ENCODE assay signal across 1 cellular context in the genomic region with DNA sequence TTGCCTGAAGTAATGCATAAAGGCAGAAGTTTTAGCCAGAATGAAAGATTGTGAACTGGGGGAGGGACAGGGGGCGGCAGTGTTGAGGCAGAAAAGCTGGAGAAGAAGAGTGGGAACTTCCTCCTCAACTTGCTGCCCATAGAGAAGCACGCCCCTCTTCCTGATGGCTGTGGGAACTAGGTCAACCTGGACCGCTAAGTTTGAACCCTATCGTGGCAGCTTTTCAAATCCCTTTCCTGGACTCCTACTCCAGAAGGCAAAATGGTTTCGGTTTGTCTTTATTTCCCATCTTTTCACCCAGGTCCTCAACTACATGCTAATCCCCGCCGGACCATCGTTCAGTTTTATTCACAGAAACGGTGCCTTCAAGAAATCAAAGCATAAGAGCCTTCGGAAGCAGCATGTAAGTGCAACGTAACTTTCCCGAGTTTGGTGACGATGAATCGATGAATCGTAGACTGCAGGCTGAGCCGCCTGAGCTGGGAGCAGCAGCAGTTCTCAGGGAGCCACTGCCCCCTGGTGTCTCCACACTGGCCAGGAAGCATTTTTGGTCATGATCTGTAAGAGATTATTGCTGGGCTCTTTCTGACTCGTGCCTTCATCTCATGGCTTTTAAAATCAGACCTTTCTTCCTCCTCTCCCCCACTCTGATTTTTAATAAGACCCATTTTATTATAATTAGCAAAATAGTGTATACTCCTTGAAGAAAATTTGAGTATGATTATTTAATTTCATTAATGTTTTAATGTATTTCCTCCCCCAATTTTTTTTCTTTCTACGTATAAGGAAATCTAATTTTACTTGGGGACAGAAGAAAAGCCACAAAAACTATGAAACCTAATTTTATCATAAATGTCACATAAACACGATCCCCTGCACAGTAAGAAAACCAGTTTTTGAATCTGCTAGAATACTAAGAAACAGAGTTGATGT.
TF ChIP-seq lines count a peak whose summit lies in the region.

No MANE protein-coding gene starts in this region.

TF ChIP-seq in K562, 482 proteins besides CTCF, POLR2A, EP300 and RAD21 (continued from another document and continues in another):
- TF ChIP-seq, protein P1, sequence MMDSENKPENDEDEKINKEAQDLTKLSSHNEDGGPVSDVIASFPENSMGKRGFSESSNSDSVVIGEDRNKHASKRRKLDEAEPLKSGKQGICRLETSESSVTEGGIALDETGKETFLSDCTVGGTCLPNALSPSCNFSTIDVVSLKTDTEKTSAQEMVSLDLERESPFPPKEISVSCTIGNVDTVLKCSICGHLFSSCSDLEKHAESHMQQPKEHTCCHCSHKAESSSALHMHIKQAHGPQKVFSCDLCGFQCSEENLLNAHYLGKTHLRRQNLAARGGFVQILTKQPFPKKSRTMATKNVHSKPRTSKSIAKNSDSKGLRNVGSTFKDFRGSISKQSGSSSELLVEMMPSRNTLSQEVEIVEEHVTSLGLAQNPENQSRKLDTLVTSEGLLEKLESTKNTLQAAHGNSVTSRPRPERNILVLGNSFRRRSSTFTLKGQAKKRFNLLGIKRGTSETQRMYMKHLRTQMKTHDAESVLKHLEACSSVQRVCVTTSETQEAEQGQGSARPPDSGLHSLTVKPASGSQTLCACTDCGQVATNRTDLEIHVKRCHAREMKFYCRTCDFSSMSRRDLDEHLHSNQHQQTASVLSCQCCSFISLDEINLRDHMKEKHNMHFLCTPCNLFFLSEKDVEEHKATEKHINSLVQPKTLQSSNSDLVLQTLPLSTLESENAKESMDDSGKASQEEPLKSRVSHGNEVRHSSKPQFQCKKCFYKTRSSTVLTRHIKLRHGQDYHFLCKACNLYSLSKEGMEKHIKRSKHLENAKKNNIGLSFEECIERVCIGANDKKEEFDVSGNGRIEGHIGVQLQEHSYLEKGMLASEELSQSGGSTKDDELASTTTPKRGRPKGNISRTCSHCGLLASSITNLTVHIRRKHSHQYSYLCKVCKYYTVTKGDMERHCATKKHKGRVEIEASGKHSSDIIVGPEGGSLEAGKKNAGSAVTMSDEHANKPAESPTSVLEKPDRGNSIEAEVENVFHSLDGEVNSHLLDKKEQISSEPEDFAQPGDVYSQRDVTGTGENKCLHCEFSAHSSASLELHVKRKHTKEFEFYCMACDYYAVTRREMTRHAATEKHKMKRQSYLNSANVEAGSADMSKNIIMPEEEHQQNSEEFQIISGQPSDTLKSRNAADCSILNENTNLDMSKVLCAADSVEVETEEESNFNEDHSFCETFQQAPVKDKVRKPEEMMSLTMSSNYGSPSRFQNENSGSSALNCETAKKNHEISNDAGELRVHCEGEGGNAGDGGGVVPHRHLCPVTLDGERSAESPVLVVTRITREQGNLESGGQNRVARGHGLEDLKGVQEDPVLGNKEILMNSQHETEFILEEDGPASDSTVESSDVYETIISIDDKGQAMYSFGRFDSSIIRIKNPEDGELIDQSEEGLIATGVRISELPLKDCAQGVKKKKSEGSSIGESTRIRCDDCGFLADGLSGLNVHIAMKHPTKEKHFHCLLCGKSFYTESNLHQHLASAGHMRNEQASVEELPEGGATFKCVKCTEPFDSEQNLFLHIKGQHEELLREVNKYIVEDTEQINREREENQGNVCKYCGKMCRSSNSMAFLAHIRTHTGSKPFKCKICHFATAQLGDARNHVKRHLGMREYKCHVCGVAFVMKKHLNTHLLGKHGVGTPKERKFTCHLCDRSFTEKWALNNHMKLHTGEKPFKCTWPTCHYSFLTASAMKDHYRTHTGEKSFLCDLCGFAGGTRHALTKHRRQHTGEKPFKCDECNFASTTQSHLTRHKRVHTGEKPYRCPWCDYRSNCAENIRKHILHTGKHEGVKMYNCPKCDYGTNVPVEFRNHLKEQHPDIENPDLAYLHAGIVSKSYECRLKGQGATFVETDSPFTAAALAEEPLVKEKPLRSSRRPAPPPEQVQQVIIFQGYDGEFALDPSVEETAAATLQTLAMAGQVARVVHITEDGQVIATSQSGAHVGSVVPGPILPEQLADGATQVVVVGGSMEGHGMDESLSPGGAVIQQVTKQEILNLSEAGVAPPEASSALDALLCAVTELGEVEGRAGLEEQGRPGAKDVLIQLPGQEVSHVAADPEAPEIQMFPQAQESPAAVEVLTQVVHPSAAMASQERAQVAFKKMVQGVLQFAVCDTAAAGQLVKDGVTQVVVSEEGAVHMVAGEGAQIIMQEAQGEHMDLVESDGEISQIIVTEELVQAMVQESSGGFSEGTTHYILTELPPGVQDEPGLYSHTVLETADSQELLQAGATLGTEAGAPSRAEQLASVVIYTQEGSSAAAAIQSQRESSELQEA (IDR thresholded peaks at IDR 0.05; ENCODE audit: low read depth) = no peak
- peak; percentile 72; the same call in 1 of the 2 replicates for TF ChIP-seq STAG1 (CRISPR knock-in tag; IDR thresholded peaks at IDR 0.05; ENCODE audit: borderline replicate concordance)
- TF ChIP-seq CTBP1 (IDR thresholded peaks at IDR 0.05; ENCODE audit: borderline replicate concordance) = peak; percentile 53; the same call in 1 of the 2 replicates
- peak; percentile 99 for TF ChIP-seq ZNF764 (CRISPR knock-in tag; IDR thresholded peaks at IDR 0.05; ENCODE audit: low read depth)
- no peak for TF ChIP-seq GATAD2B (IDR thresholded peaks at IDR 0.05; ENCODE audit: borderline replicate concordance)
- no peak for TF ChIP-seq SRSF9 (IDR thresholded peaks at IDR 0.05; ENCODE audit: borderline replicate concordance, low read depth, low read length)
- TF ChIP-seq JUND (IDR thresholded peaks at IDR 0.05; ENCODE audit: borderline replicate concordance, low read depth, low read length) = peak; percentile 46
- TF ChIP-seq JUND (tag; IDR thresholded peaks at IDR 0.05; ENCODE audit: borderline replicate concordance, low read depth, low read length) = no peak
- no peak for TF ChIP-seq HCFC1 (IDR thresholded peaks at IDR 0.05; ENCODE audit: low read depth, low read length)
- TF ChIP-seq, protein P2, sequence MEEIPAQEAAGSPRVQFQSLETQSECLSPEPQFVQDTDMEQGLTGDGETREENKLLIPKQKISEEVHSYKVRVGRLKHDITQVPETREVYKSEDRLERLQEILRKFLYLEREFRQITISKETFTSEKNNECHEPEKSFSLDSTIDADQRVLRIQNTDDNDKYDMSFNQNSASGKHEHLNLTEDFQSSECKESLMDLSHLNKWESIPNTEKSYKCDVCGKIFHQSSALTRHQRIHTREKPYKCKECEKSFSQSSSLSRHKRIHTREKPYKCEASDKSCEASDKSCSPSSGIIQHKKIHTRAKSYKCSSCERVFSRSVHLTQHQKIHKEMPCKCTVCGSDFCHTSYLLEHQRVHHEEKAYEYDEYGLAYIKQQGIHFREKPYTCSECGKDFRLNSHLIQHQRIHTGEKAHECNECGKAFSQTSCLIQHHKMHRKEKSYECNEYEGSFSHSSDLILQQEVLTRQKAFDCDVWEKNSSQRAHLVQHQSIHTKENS (CRISPR knock-in tag; IDR thresholded peaks at IDR 0.05) = no peak
- peak; percentile 53; the same call in 1 of the 2 replicates for TF ChIP-seq L3MBTL2 (IDR thresholded peaks at IDR 0.05)
- 0 out of 4 replicates have a peak, but pooled peaks of 1 of the 2 experiments have one; percentile 57 for TF ChIP-seq RCOR1 (IDR thresholded peaks at IDR 0.05; ENCODE audit: borderline replicate concordance in 1 of 2, low read depth in 2 of 2, low read length in 2 of 2)
- TF ChIP-seq, protein P3, sequence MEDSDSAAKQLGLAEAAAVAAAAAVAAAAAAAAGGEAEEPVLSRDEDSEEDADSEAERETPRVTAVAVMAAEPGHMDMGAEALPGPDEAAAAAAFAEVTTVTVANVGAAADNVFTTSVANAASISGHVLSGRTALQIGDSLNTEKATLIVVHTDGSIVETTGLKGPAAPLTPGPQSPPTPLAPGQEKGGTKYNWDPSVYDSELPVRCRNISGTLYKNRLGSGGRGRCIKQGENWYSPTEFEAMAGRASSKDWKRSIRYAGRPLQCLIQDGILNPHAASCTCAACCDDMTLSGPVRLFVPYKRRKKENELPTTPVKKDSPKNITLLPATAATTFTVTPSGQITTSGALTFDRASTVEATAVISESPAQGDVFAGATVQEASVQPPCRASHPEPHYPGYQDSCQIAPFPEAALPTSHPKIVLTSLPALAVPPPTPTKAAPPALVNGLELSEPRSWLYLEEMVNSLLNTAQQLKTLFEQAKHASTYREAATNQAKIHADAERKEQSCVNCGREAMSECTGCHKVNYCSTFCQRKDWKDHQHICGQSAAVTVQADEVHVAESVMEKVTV (CRISPR knock-in tag; IDR thresholded peaks at IDR 0.05) = peak; percentile 84
- TF ChIP-seq ATF1 (CRISPR knock-in tag; IDR thresholded peaks at IDR 0.05) = no peak
- TF ChIP-seq ATF1 (tag; IDR thresholded peaks at IDR 0.05) = peak; percentile 66
- TF ChIP-seq ZNF644 (tag; IDR thresholded peaks at IDR 0.05; ENCODE audit: low read depth) = no peak
- no peak for TF ChIP-seq THRA (IDR thresholded peaks at IDR 0.05)
- TF ChIP-seq BMI1 (IDR thresholded peaks at IDR 0.05; ENCODE audit: low read length) = peak; percentile 43; the same call in 1 of the 2 replicates
- peak; percentile 85 for TF ChIP-seq ZBTB17 (CRISPR knock-in tag; IDR thresholded peaks at IDR 0.05)
- peak; percentile 66 for TF ChIP-seq GATA2 (CRISPR knock-in tag; IDR thresholded peaks at IDR 0.05)
- TF ChIP-seq NR2C1 (IDR thresholded peaks at IDR 0.05) = no peak
- no peak for TF ChIP-seq NR2C1 (tag; IDR thresholded peaks at IDR 0.05)
- peak; percentile 77 for TF ChIP-seq CREM (IDR thresholded peaks at IDR 0.05; ENCODE audit: low read depth)
- no peak for TF ChIP-seq HSF4 (CRISPR knock-in tag; IDR thresholded peaks at IDR 0.05; ENCODE audit: borderline replicate concordance)
- no peak for TF ChIP-seq RAD51 (IDR thresholded peaks at IDR 0.05; ENCODE audit: borderline replicate concordance, low read depth)
- peak; percentile 29; the same call in 1 of the 2 replicates for TF ChIP-seq SP1 (CRISPR knock-in tag; IDR thresholded peaks at IDR 0.05)
- TF ChIP-seq POLR2AphosphoS5 (IDR thresholded peaks at IDR 0.05; ENCODE audit: control insufficient read depth, insufficient read depth, low read depth, low read length) = no peak
- no peak for TF ChIP-seq TSHZ1 (CRISPR knock-in tag; IDR thresholded peaks at IDR 0.05)
- no peak for TF ChIP-seq CBFA2T3 (IDR thresholded peaks at IDR 0.05)
- TF ChIP-seq ZNF347 (CRISPR knock-in tag; IDR thresholded peaks at IDR 0.05; ENCODE audit: low read depth) = no peak
- no peak for TF ChIP-seq SNRNP70 (optimal IDR thresholded peaks at IDR 0.05; ENCODE audit: low read depth, low read length)
- TF ChIP-seq SUPT5H (IDR thresholded peaks at IDR 0.05) = no peak
- TF ChIP-seq CHD2 (IDR thresholded peaks at IDR 0.05; ENCODE audit: low read depth, low read length) = peak; percentile 17; the same call in 1 of the 2 replicates
- no peak for TF ChIP-seq SMARCA4 (IDR thresholded peaks at IDR 0.05)
- no peak for TF ChIP-seq ZNF780A (CRISPR knock-in tag; IDR thresholded peaks at IDR 0.05)
- peak; percentile 13; the same call in 1 of the 2 replicates for TF ChIP-seq TFAP4 (CRISPR knock-in tag; IDR thresholded peaks at IDR 0.05; ENCODE audit: borderline replicate concordance)
- TF ChIP-seq HINFP (tag; conservative IDR thresholded peaks at IDR 0.05; ENCODE audit: low read depth) = no peak
- peak; percentile 88 for TF ChIP-seq SMC3 (conservative IDR thresholded peaks at IDR 0.05; ENCODE audit: insufficient read depth, low read depth, low read length)
- TF ChIP-seq RB1 (IDR thresholded peaks at IDR 0.05; ENCODE audit: low read depth) = 0 out of 2 replicates have a peak, but pooled peaks have one; percentile 12
- TF ChIP-seq BRCA1 (IDR thresholded peaks at IDR 0.05) = no peak
- TF ChIP-seq BRCA1 (CRISPR knock-in tag; IDR thresholded peaks at IDR 0.05) = no peak
- TF ChIP-seq JUN (IDR thresholded peaks at IDR 0.05; ENCODE audit: borderline replicate concordance, low read depth, low read length) = no peak
- TF ChIP-seq JUN (CRISPR knock-in tag; IDR thresholded peaks at IDR 0.05; ENCODE audit: borderline replicate concordance) = no peak
